ENCODE assay signal across 8 cellular contexts in genomic region chr22:31943976-31944699, GRCh38. TPM values are rescaled to one million over a fixed set of nuclear protein-coding genes. Genes with fewer than 3 reads are reported as not detected.
A peak's percentile ranks its signal among the peaks of the same experiment; 100 is the strongest.
DNase-seq lines count a peak whose midpoint lies in the region; ATAC-seq, FAIRE-seq and TF ChIP-seq lines count a peak whose summit lies in the region.

Gene YWHAH, plus strand, starts transcription at chr22:31944535. Its CDS starts 199 bp downstream, at chr22:31944734.

- H3K4me1 ChIP-seq in right cardiac atrium (ENCODE audit: control insufficient read depth, insufficient read depth, low read length) (peaks cover 2% of the 10 kb centered on the region), uterus (no peaks in the 10 kb centered on the region)

- peak within 1 kb of the TSS; percentile 99 for H3K27ac ChIP-seq in angular gyrus (ENCODE audit: low read depth, low read length)
- peak within 1 kb of the TSS; percentile 96 for H3K27ac ChIP-seq in right cardiac atrium (ENCODE audit: low read length)
- H3K27ac ChIP-seq in uterus: peak within 1 kb of the TSS; percentile 98 to 100

- TF ChIP-seq POLR2A in GM12892 (IDR thresholded peaks at IDR 0.05; ENCODE audit: low read depth, low read length) (peak; percentile 97), uterus (IDR thresholded peaks at IDR 0.05) (peak; percentile 90 to 98)

- peak in 2 of 4 experiments; percentile 28 to 38 for TF ChIP-seq CTCF in uterus (IDR thresholded peaks at IDR 0.05)

- H3K4me3 ChIP-seq in right cardiac atrium (ENCODE audit: low read length) (peak within 1 kb of the TSS; percentile 89), uterus (peak within 1 kb of the TSS; percentile 83 to 98)

- under 1% methylated on average over 86 of the region's 86 CpGs for WGBS in right cardiac atrium

- no peaks in the 10 kb centered on the region for H3K36me3 ChIP-seq in uterus

- peak; percentile 89 for DNase-seq in GM12892 (ENCODE audit: insufficient read length)
- peak; percentile 63 for DNase-seq in NCI-H146 treated with DMSO at 0.1 percent for 48 hours (lab: John Stamatoyannopoulos, UW; ENCODE audit: unreplicated experiment)
- DNase-seq in T-helper 2 cell: peak; percentile 74 to 89 (median 83)
- peak; percentile 96 to 99 (median 99) for DNase-seq in right cardiac atrium
- peak; percentile 96 for DNase-seq in putamen (ENCODE audit: low spot score)
- DNase-seq in uterus: peak; percentile 96 to 97

- no peaks in the 10 kb centered on the region for H3K9me3 ChIP-seq in right cardiac atrium (ENCODE audit: control insufficient read depth, low read length)
- no peaks in the 10 kb centered on the region for H3K9me3 ChIP-seq in uterus

- intact Hi-C loops in right cardiac atrium (cut with DNase I) (loop anchor here in 1 of 4 donors (10.0 kb wide), 1 partner anchor 279 kb away; the partner anchor contains the start of gene PISD), uterus (cut with DNase I; ENCODE audit: low total_unique reads) (no loop called here)

- peak; percentile 95 for FAIRE-seq in GM12892 (lab: Jason Lieb, UNC)

- ATAC-seq in HG02798 (IDR thresholded peaks at IDR 0.05; ENCODE audit: poor library complexity, unreplicated experiment) (peak; percentile 82), right cardiac atrium (peak; percentile 93 to 95)

- no peaks in the 10 kb centered on the region for H3K27me3 ChIP-seq in right cardiac atrium (ENCODE audit: control insufficient read depth, insufficient read depth)
- H3K27me3 ChIP-seq in uterus: no peaks in the 10 kb centered on the region

RNA-seq across cellular contexts. Expression of gene YWHAH, which starts in this region (rescaled TPM):
- polyA plus RNA-seq in GM12892 (2012; ENCODE audit: missing spikeins): 78.1 TPM
- total RNA-seq in right cardiac atrium: 100 to 1,000 TPM in 1 of 4 donors, 10 to 100 TPM in 3; 69.6 to 103 (median 86.2) TPM
- 59.9 TPM for polyA plus RNA-seq in right cardiac atrium
- 100 to 1,000 TPM in 2 of 4 donors, 10 to 100 TPM in 2; 37.1 to 209 (median 101) TPM for total RNA-seq in uterus

Comparison
In these comparisons a context has a peak if more than half of its experiments do, and no peak if none do; other contexts are left out.
1. Peak in every context shown above with its lines: DNase-seq, ATAC-seq, H3K4me3 ChIP-seq and H3K27ac ChIP-seq.